In the genomic region with DNA sequence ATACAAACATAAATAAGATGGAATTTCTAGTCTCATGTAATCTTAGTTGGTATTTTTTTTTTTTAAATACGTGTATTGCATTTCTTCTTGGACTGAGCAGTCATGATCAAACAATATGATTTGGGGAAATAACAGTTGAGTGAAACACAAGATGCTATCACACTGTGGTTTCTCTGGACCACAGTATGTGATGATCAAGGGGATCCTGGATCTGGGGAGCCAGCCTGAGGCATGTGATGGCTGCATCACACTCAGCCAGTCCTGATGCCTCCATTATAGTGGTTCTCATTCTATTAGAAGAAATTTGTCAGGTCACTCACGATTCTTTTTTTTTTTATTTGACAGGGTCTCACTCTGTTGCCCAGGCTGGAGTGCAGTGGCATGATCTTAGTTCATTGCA, we compare ENCODE assay signal across 33 cellular contexts.
"Had no signal": no experiment of that assay in that cellular context is flagged by ENCODE, and none has a peak within 500 bp of the region (broad histone marks: within the 10 kb centered on the region; RNA-seq: fewer than 3 reads in every experiment).

No MANE protein-coding gene starts in this region.

- H3K36me3 ChIP-seq: brain microvascular endothelial cell, WERI-Rb-1 had no signal

- H3K36me3 Mint-ChIP-seq: activated naive CD8-positive, alpha-beta T cell had no signal

- H3K27me3 Mint-ChIP-seq: activated B cell treated with CpG ODN at 0.5 μM for 24 hours; activated CD8-positive, alpha-beta T cell treated with anti-CD3 and anti-CD28 coated beads for 36 hours; activated naive CD8-positive, alpha-beta T cell; activated T-helper 17 cell treated with anti-CD3 and anti-CD28 coated beads, Interleukin-2, amount 50 U/mL, for 72 hours; T-helper 17 cell had no signal

- H3K27ac ChIP-seq: brain microvascular endothelial cell, WERI-Rb-1 had no signal

- H3K27ac Mint-ChIP-seq: activated B cell treated with CpG ODN at 0.5 μM for 24 hours; activated CD8-positive, alpha-beta T cell treated with anti-CD3 and anti-CD28 coated beads for 36 hours; activated naive CD8-positive, alpha-beta T cell; activated T-helper 17 cell treated with anti-CD3 and anti-CD28 coated beads, Interleukin-2, amount 50 U/mL, for 72 hours; T-helper 17 cell; T-helper 2 cell treated with Interferon-gamma antibody and Interleukin-4, amounts not matched to agents 5 μg/mL and 100 μg/mL, for 36 hours had no signal

- H3K4me1 Mint-ChIP-seq: activated B cell treated with CpG ODN at 0.5 μM for 24 hours; activated T-helper 17 cell treated with anti-CD3 and anti-CD28 coated beads, Interleukin-2, amount 50 U/mL, for 72 hours; T-helper 17 cell had no signal

- ATAC-seq: activated CD4-positive, CD25-positive, alpha-beta regulatory T cell treated with anti-CD3 and anti-CD28 coated beads, Interleukin-2, amount 50 U/mL, for 24 hours; activated CD8-positive, alpha-beta T cell treated with anti-CD3 and anti-CD28 coated beads for 36 hours; activated T-cell treated with anti-CD3 and anti-CD28 coated beads, Interleukin-2, amount 50 U/mL, for 4 hours; activated T-helper 17 cell treated with anti-CD3 and anti-CD28 coated beads, Interleukin-2, amount 50 U/mL, for 72 hours; esophagus mucosa; T-helper 17 cell had no signal

- H3K27me3 ChIP-seq: brain microvascular endothelial cell had no signal

- H3K4me3 Mint-ChIP-seq: activated B cell treated with CpG ODN at 0.5 μM for 24 hours; activated CD8-positive, alpha-beta T cell treated with anti-CD3 and anti-CD28 coated beads for 36 hours; activated naive CD8-positive, alpha-beta T cell; activated T-cell treated with anti-CD3 and anti-CD28 coated beads, Interleukin-2, amount 50 U/mL, for 4 hours; activated T-helper 17 cell treated with anti-CD3 and anti-CD28 coated beads, Interleukin-2, amount 50 U/mL, for 72 hours; T-helper 17 cell; T-helper 2 cell treated with Interferon-gamma antibody and Interleukin-4, amounts not matched to agents 5 μg/mL and 100 μg/mL, for 36 hours had no signal

- DNase-seq: activated B cell treated with CpG ODN at 0.5 μM for 24 hours; activated CD4-positive, alpha-beta T cell treated with anti-CD3 and anti-CD28 coated beads for 48 hours; activated CD4-positive, alpha-beta T cell treated with anti-CD3 and anti-CD28 coated beads, Interleukin-2, amount 50 U/mL, for 1 hour; activated CD4-positive, alpha-beta T cell treated with anti-CD3 and anti-CD28 coated beads, Interleukin-2, amount 50 U/mL, for 48 hours; activated CD8-positive, alpha-beta memory T cell treated with anti-CD3 and anti-CD28 coated beads for 24 hours; activated CD8-positive, alpha-beta T cell treated with anti-CD3 and anti-CD28 coated beads for 36 hours; activated effector memory CD4-positive, alpha-beta T cell treated with Interleukin-2 at 50 U/mL for 16 hours; activated gamma-delta T cell treated with Interleukin-2 at 50 U/mL for 16 hours; activated naive CD4-positive, alpha-beta T cell treated with anti-CD3 and anti-CD28 coated beads, Interleukin-2, amount 50 U/mL, for 16 hours; activated naive CD4-positive, alpha-beta T cell treated with Interleukin-2 at 50 U/mL for 16 hours; activated T-cell treated with anti-CD3 and anti-CD28 coated beads, Interleukin-2, amount 50 U/mL, for 4 hours; amniotic stem cell; anterior cingulate cortex; brain microvascular endothelial cell; caudate nucleus; cortex of kidney; effector CD8-positive, alpha-beta T cell; foreskin fibroblast; head of caudate nucleus; T-helper 1 cell; T-helper 17 cell; T1000; WERI-Rb-1 had no signal

- FAIRE-seq: astrocyte, colon, endometrium, endothelial cell of umbilical vein, frontal cortex had no signal
